In the genomic region with DNA sequence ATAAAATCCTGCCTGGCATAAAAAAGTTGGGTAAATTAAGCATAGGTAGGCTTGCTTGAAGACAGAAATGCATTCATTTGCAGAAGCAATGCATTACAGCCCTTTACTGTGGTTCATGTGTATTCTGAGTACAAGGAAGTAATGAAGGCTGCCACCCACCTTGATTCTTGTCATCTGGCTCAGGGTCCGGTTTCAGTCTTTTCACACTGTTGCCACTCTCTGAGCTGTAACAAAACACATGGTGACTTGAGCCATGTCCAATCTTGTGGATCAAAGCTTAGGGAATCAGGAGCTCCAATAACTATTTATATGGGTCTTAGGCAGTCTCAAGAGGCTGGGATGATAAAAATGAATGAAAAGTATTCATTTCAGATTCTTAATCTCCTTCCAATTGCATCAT, we compare ENCODE assay signal across 37 cellular contexts.
"Had no signal": no experiment of that assay in that cellular context is flagged by ENCODE, and none has a peak within 500 bp of the region (broad histone marks: within the 10 kb centered on the region; RNA-seq: fewer than 3 reads in every experiment).

No MANE protein-coding gene starts in this region.

- DNase-seq: activated B cell treated with CpG ODN at 0.5 μM for 24 hours; activated CD4-positive, alpha-beta memory T cell treated with anti-CD3 and anti-CD28 coated beads for 36 hours; activated CD4-positive, alpha-beta T cell treated with anti-CD3 and anti-CD28 coated beads for 4 hours; activated CD4-positive, alpha-beta T cell treated with anti-CD3 and anti-CD28 coated beads, Interleukin-2, amount 10 ng/mL, durations not matched to agents 24 days and 14 days; activated CD4-positive, alpha-beta T cell treated with anti-CD3 and anti-CD28 coated beads, Interleukin-2, amount 50 U/mL, for 1 hour; activated CD4-positive, alpha-beta T cell treated with anti-CD3 and anti-CD28 coated beads, Interleukin-2, amount 50 U/mL, for 4 hours; activated CD4-positive, CD25-positive, alpha-beta regulatory T cell treated with anti-CD3 and anti-CD28 coated beads, Interleukin-2, amount 50 U/mL, for 72 hours; activated CD8-positive, alpha-beta T cell treated with anti-CD3 and anti-CD28 coated beads for 36 hours; activated effector memory CD4-positive, alpha-beta T cell treated with anti-CD3 and anti-CD28 coated beads, Interleukin-2, amount 50 U/mL, for 16 hours; activated gamma-delta T cell treated with Interleukin-2 at 50 U/mL for 16 hours; activated naive CD4-positive, alpha-beta T cell; activated naive CD4-positive, alpha-beta T cell treated with anti-CD3 and anti-CD28 coated beads for 36 hours; activated naive CD4-positive, alpha-beta T cell treated with anti-CD3 and anti-CD28 coated beads, Interleukin-2, amount 50 U/mL, for 16 hours; activated naive CD8-positive, alpha-beta T cell treated with anti-CD3 and anti-CD28 coated beads for 36 hours; activated T-cell treated with anti-CD3 and anti-CD28 coated beads for 4 hours; activated T-cell treated with anti-CD3 and anti-CD28 coated beads, Interleukin-2, amount 50 U/mL, for 1 hour; activated T-cell treated with anti-CD3 and anti-CD28 coated beads, Interleukin-2, amount 50 U/mL, for 4 hours; activated T-cell treated with anti-CD3 and anti-CD28 coated beads, Interleukin-2, amount 50 U/mL, for 72 hours; adrenal gland; amniotic stem cell; aorta; body of pancreas; brain microvascular endothelial cell; central memory CD4-positive, alpha-beta T cell; cerebellar nuclear complex; T-helper 1 cell; T-helper 2 cell; T-helper 9 cell had no signal

- H3K27me3 ChIP-seq: adrenal gland, body of pancreas, brain microvascular endothelial cell, breast epithelium had no signal

- ATAC-seq: activated CD8-positive, alpha-beta T cell treated with anti-CD3 and anti-CD28 coated beads for 36 hours; activated naive CD4-positive, alpha-beta T cell treated with anti-CD3 and anti-CD28 coated beads, Interleukin-2, amount 50 U/mL, for 72 hours; activated T-cell treated with anti-CD3 and anti-CD28 coated beads, Interleukin-2, amount 50 U/mL, for 4 hours; activated T-cell treated with anti-CD3 and anti-CD28 coated beads, Interleukin-2, amount 50 U/mL, for 72 hours; activated T-helper 17 cell treated with anti-CD3 and anti-CD28 coated beads, Interleukin-2, amount 50 U/mL, for 72 hours; body of pancreas had no signal

- H3K4me3 ChIP-seq: adrenal gland, body of pancreas, breast epithelium had no signal

- H3K27ac Mint-ChIP-seq: activated B cell treated with CpG ODN at 0.5 μM for 24 hours; activated CD4-positive, alpha-beta memory T cell treated with anti-CD3 and anti-CD28 coated beads for 36 hours; activated CD4-positive, alpha-beta T cell treated with anti-CD3 and anti-CD28 coated beads, Interleukin-2, amount 10 ng/mL, durations not matched to agents 24 days and 14 days; activated CD8-positive, alpha-beta T cell treated with anti-CD3 and anti-CD28 coated beads for 36 hours; activated naive CD4-positive, alpha-beta T cell treated with anti-CD3 and anti-CD28 coated beads for 36 hours; activated naive CD4-positive, alpha-beta T cell treated with anti-CD3 and anti-CD28 coated beads, Interleukin-2, amount 50 U/mL, for 72 hours; activated naive CD8-positive, alpha-beta T cell treated with anti-CD3 and anti-CD28 coated beads for 36 hours; activated T-cell treated with anti-CD3 and anti-CD28 coated beads, Interleukin-2, amount 50 U/mL, for 72 hours; activated T-helper 1 cell treated with anti-CD3 and anti-CD28 coated beads, Interleukin-12 subunit alpha, Interleukin-12 subunit beta, Interleukin-2, Interleukin-4 antibody, amounts not matched to agents 30 ng/mL and 10 ng/mL and 1 ng/mL, durations not matched to agents 14 hours and 24 hours and 36 hours; activated T-helper 17 cell treated with anti-CD3 and anti-CD28 coated beads, Interleukin-2, amount 50 U/mL, for 72 hours; T-helper 1 cell treated with Interleukin-12 subunit alpha and Interleukin-12 subunit beta and Interleukin-4 antibody, amounts not matched to agents 30 μg/mL and 1 μg/mL, for 36 hours; T-helper 2 cell treated with Interferon-gamma antibody and Interleukin-4, amounts not matched to agents 5 μg/mL and 100 μg/mL, for 36 hours had no signal

- H3K27ac ChIP-seq: adrenal gland, body of pancreas, brain microvascular endothelial cell, breast epithelium, VCaP had no signal

- H3K9me3 Mint-ChIP-seq: activated B cell treated with CpG ODN at 0.5 μM for 24 hours; activated CD4-positive, alpha-beta memory T cell treated with anti-CD3 and anti-CD28 coated beads for 36 hours; activated CD4-positive, alpha-beta T cell treated with anti-CD3 and anti-CD28 coated beads, Interleukin-2, amount 10 ng/mL, durations not matched to agents 24 days and 14 days; activated CD8-positive, alpha-beta T cell treated with anti-CD3 and anti-CD28 coated beads for 36 hours; activated naive CD4-positive, alpha-beta T cell treated with anti-CD3 and anti-CD28 coated beads for 36 hours; activated naive CD4-positive, alpha-beta T cell treated with anti-CD3 and anti-CD28 coated beads, Interleukin-2, amount 50 U/mL, for 72 hours; activated naive CD8-positive, alpha-beta T cell treated with anti-CD3 and anti-CD28 coated beads for 36 hours; activated T-cell treated with anti-CD3 and anti-CD28 coated beads, Interleukin-2, amount 50 U/mL, for 4 hours; activated T-cell treated with anti-CD3 and anti-CD28 coated beads, Interleukin-2, amount 50 U/mL, for 72 hours; activated T-helper 1 cell treated with anti-CD3 and anti-CD28 coated beads, Interleukin-12 subunit alpha, Interleukin-12 subunit beta, Interleukin-2, Interleukin-4 antibody, amounts not matched to agents 30 ng/mL and 10 ng/mL and 1 ng/mL, durations not matched to agents 14 hours and 24 hours and 36 hours; activated T-helper 17 cell treated with anti-CD3 and anti-CD28 coated beads, Interleukin-2, amount 50 U/mL, for 72 hours; T-helper 1 cell treated with Interleukin-12 subunit alpha and Interleukin-12 subunit beta and Interleukin-4 antibody, amounts not matched to agents 30 μg/mL and 1 μg/mL, for 36 hours; T-helper 2 cell treated with Interferon-gamma antibody and Interleukin-4, amounts not matched to agents 5 μg/mL and 100 μg/mL, for 36 hours had no signal

- H3K9me3 ChIP-seq: adrenal gland, body of pancreas, breast epithelium had no signal

- H3K27me3 Mint-ChIP-seq: activated B cell treated with CpG ODN at 0.5 μM for 24 hours; activated CD4-positive, alpha-beta memory T cell treated with anti-CD3 and anti-CD28 coated beads for 36 hours; activated CD4-positive, alpha-beta T cell treated with anti-CD3 and anti-CD28 coated beads, Interleukin-2, amount 10 ng/mL, durations not matched to agents 24 days and 14 days; activated CD8-positive, alpha-beta T cell treated with anti-CD3 and anti-CD28 coated beads for 36 hours; activated naive CD8-positive, alpha-beta T cell treated with anti-CD3 and anti-CD28 coated beads for 36 hours; activated T-helper 17 cell treated with anti-CD3 and anti-CD28 coated beads, Interleukin-2, amount 50 U/mL, for 72 hours had no signal

- H3K4me1 ChIP-seq: breast epithelium had no signal

- FAIRE-seq: astrocyte, TTC549 had no signal

- H3K4me3 Mint-ChIP-seq: activated B cell treated with CpG ODN at 0.5 μM for 24 hours; activated CD4-positive, alpha-beta memory T cell treated with anti-CD3 and anti-CD28 coated beads for 36 hours; activated CD4-positive, alpha-beta T cell treated with anti-CD3 and anti-CD28 coated beads, Interleukin-2, amount 10 ng/mL, durations not matched to agents 24 days and 14 days; activated CD8-positive, alpha-beta T cell treated with anti-CD3 and anti-CD28 coated beads for 36 hours; activated naive CD4-positive, alpha-beta T cell treated with anti-CD3 and anti-CD28 coated beads for 36 hours; activated naive CD8-positive, alpha-beta T cell treated with anti-CD3 and anti-CD28 coated beads for 36 hours; activated T-cell treated with anti-CD3 and anti-CD28 coated beads, Interleukin-2, amount 50 U/mL, for 4 hours; activated T-cell treated with anti-CD3 and anti-CD28 coated beads, Interleukin-2, amount 50 U/mL, for 72 hours; activated T-helper 1 cell treated with anti-CD3 and anti-CD28 coated beads, Interleukin-12 subunit alpha, Interleukin-12 subunit beta, Interleukin-2, Interleukin-4 antibody, amounts not matched to agents 30 ng/mL and 10 ng/mL and 1 ng/mL, durations not matched to agents 14 hours and 24 hours and 36 hours; activated T-helper 17 cell treated with anti-CD3 and anti-CD28 coated beads, Interleukin-2, amount 50 U/mL, for 72 hours; T-helper 1 cell treated with Interleukin-12 subunit alpha and Interleukin-12 subunit beta and Interleukin-4 antibody, amounts not matched to agents 30 μg/mL and 1 μg/mL, for 36 hours; T-helper 2 cell treated with Interferon-gamma antibody and Interleukin-4, amounts not matched to agents 5 μg/mL and 100 μg/mL, for 36 hours had no signal
